24 cellular contexts compared by ENCODE assay signal in genomic region chr6:100470721-100471120, GRCh38. TPM values are rescaled to one million over a fixed set of nuclear protein-coding genes. Genes with fewer than 3 reads are reported as not detected.
"Had no signal": no experiment of that assay in that cellular context is flagged by ENCODE, and none has a peak within 500 bp of the region (broad histone marks: within the 10 kb centered on the region; RNA-seq: fewer than 3 reads in every experiment).

No MANE protein-coding gene starts in this region.

- DNase-seq: activated CD4-positive, alpha-beta T cell treated with anti-CD3 and anti-CD28 coated beads for 4 hours; activated CD8-positive, alpha-beta T cell treated with anti-CD3 and anti-CD28 coated beads for 36 hours; activated gamma-delta T cell treated with Interleukin-2 at 50 U/mL for 16 hours; activated naive CD4-positive, alpha-beta T cell treated with anti-CD3 and anti-CD28 coated beads, Interleukin-2, amount 10 ng/mL, durations not matched to agents 7 days and 5 days; activated naive CD8-positive, alpha-beta T cell treated with anti-CD3 and anti-CD28 coated beads for 36 hours; activated T-cell treated with anti-CD3 and anti-CD28 coated beads, Interleukin-2, amount 50 U/mL, for 4 hours; brain microvascular endothelial cell; KG1; MM.1S; NCI-H1105; NCI-H1436; NCI-H1694 treated with DMSO at 0.1 percent for 48 hours; NCI-H2081; NCI-H446; NCI-H524; Right ventricle myocardium superior; SJCRH30; SK-N-SH; T-helper 1 cell; WERI-Rb-1 had no signal

- H3K4me3 Mint-ChIP-seq: activated CD8-positive, alpha-beta T cell treated with anti-CD3 and anti-CD28 coated beads for 36 hours; activated naive CD4-positive, alpha-beta T cell treated with anti-CD3 and anti-CD28 coated beads, Interleukin-2, amount 10 ng/mL, durations not matched to agents 7 days and 5 days; activated naive CD8-positive, alpha-beta T cell treated with anti-CD3 and anti-CD28 coated beads for 36 hours; activated T-cell treated with anti-CD3 and anti-CD28 coated beads, Interleukin-2, amount 50 U/mL, for 4 hours; activated T-helper 17 cell treated with anti-CD3 and anti-CD28 coated beads, Interleukin-2, amount 50 U/mL, for 72 hours had no signal

- H3K9me3 ChIP-seq: SJCRH30, SK-N-SH had no signal

- H3K4me3 ChIP-seq: cardiac muscle cell, SJCRH30 had no signal

- H3K4me1 ChIP-seq: SJCRH30 had no signal

- H3K4me1 Mint-ChIP-seq: activated naive CD4-positive, alpha-beta T cell treated with anti-CD3 and anti-CD28 coated beads, Interleukin-2, amount 10 ng/mL, durations not matched to agents 7 days and 5 days had no signal

- H3K9ac ChIP-seq: SK-N-SH had no signal

- H3K27ac ChIP-seq: brain microvascular endothelial cell, cardiac muscle cell, RWPE1, SJCRH30, WERI-Rb-1 had no signal

- H3K27ac Mint-ChIP-seq: activated CD8-positive, alpha-beta T cell treated with anti-CD3 and anti-CD28 coated beads for 36 hours; activated naive CD4-positive, alpha-beta T cell treated with anti-CD3 and anti-CD28 coated beads, Interleukin-2, amount 10 ng/mL, durations not matched to agents 7 days and 5 days; activated naive CD8-positive, alpha-beta T cell treated with anti-CD3 and anti-CD28 coated beads for 36 hours; activated T-helper 17 cell treated with anti-CD3 and anti-CD28 coated beads, Interleukin-2, amount 50 U/mL, for 72 hours had no signal

- H3K36me3 ChIP-seq: brain microvascular endothelial cell, cardiac muscle cell, SJCRH30, WERI-Rb-1 had no signal

- H3K27me3 ChIP-seq: SJCRH30 had no signal

- ATAC-seq: activated CD4-positive, CD25-positive, alpha-beta regulatory T cell treated with anti-CD3 and anti-CD28 coated beads, Interleukin-2, amount 50 U/mL, for 24 hours; activated CD8-positive, alpha-beta T cell treated with anti-CD3 and anti-CD28 coated beads for 36 hours; activated T-cell treated with anti-CD3 and anti-CD28 coated beads, Interleukin-2, amount 50 U/mL, for 4 hours; activated T-helper 17 cell treated with anti-CD3 and anti-CD28 coated beads, Interleukin-2, amount 50 U/mL, for 72 hours had no signal

RNA-seq across cellular contexts. Expression of gene SIM1, which starts 6.0 kb away (rescaled TPM):
- total RNA-seq: activated CD8-positive, alpha-beta T cell treated with anti-CD3 and anti-CD28 coated beads for 36 hours; activated naive CD8-positive, alpha-beta T cell treated with anti-CD3 and anti-CD28 coated beads for 36 hours; activated T-cell treated with anti-CD3 and anti-CD28 coated beads, Interleukin-2, amount 50 U/mL, for 4 hours; activated T-helper 17 cell treated with anti-CD3 and anti-CD28 coated beads, Interleukin-2, amount 50 U/mL, for 72 hours; cardiac muscle cell; Right ventricle myocardium superior had no signal
- polyA plus RNA-seq: cardiac muscle cell, SK-N-SH had no signal
